In genomic region chr14:100587763-100588411, GRCh38 we compare ENCODE assay signal across 11 cellular contexts. TPM values are rescaled to one million over a fixed set of nuclear protein-coding genes. Genes with fewer than 3 reads are reported as not detected.
A peak's percentile ranks its signal among the peaks of the same experiment; 100 is the strongest.
DNase-seq lines count a peak whose midpoint lies in the region; ATAC-seq and TF ChIP-seq lines count a peak whose summit lies in the region.
"Had no signal": no experiment of that assay in that cellular context is flagged by ENCODE, and none has a peak within 500 bp of the region (broad histone marks: within the 10 kb centered on the region; RNA-seq: fewer than 3 reads in every experiment).

No MANE protein-coding gene starts in this region.

- intact Hi-C loops in heart left ventricle (cut with DNase I), result no loop called here

- H3K27ac ChIP-seq in WERI-Rb-1, result no peak overlapping the region
- H3K27ac ChIP-seq in heart left ventricle, result no peak overlapping the region
- H3K27ac ChIP-seq: KMS-11, vagina had no signal

- CTCF ChIA-PET in activated CD8-positive, alpha-beta memory T cell treated with anti-CD3 and anti-CD28 coated beads, Interleukin-2, amount 10 ng/mL, durations not matched to agents 7 days and 5 days (lab: Charles Lee), result interaction anchor here (1.2 to 2.1 kb wide), 4 partner anchors 57 to 204 kb away, joined by 3 to 7 read pairs (median 4); no protein-coding TSS in a partner anchor

- TF ChIP-seq CTCF in WERI-Rb-1 (IDR thresholded peaks at IDR 0.05; ENCODE audit: low read depth, low read length) (no peak), heart left ventricle (IDR thresholded peaks at IDR 0.05) (no peak)

- H3K9ac ChIP-seq in skeletal muscle satellite cell (ENCODE audit: low read depth, low read length), result no peak overlapping the region
- H3K9ac ChIP-seq: KMS-11 had no signal

- H3K36me3 ChIP-seq in WERI-Rb-1 (no peaks in the 10 kb centered on the region), heart left ventricle (no peaks in the 10 kb centered on the region), skeletal muscle satellite cell (ENCODE audit: insufficient read depth, low read length) (no peaks in the 10 kb centered on the region)
- H3K36me3 ChIP-seq: vagina had no signal

- H3K4me3 ChIP-seq in WERI-Rb-1 (ENCODE audit: low read depth, low read length) (peak overlapping the region; percentile 31), heart left ventricle (no peak overlapping the region), skeletal muscle satellite cell (ENCODE audit: low read length) (no peak overlapping the region)

- no peaks in the 10 kb centered on the region for H3K36me3 Mint-ChIP-seq in activated CD8-positive, alpha-beta memory T cell treated with anti-CD3 and anti-CD28 coated beads, Interleukin-2, amount 10 ng/mL, durations not matched to agents 7 days and 5 days

- H3K4me1 ChIP-seq in heart left ventricle (peaks cover 0 to 18% (median 5%) of the 10 kb centered on the region in 12 donors), skeletal muscle satellite cell (ENCODE audit: control insufficient read depth, insufficient read depth, low read length) (peaks cover 6% of the 10 kb centered on the region)

- H3K27ac Mint-ChIP-seq in activated CD8-positive, alpha-beta memory T cell treated with anti-CD3 and anti-CD28 coated beads, Interleukin-2, amount 10 ng/mL, durations not matched to agents 7 days and 5 days, result no peak overlapping the region

- no peak for TF ChIP-seq POLR2A in heart left ventricle (IDR thresholded peaks at IDR 0.05)

- peak overlapping the region; percentile 54 for H3K4me2 ChIP-seq in skeletal muscle satellite cell (ENCODE audit: low read length)
- H3K4me2 ChIP-seq: KMS-11 had no signal

- peaks cover 2% of the 10 kb centered on the region for H3K4me1 Mint-ChIP-seq in activated CD8-positive, alpha-beta memory T cell treated with anti-CD3 and anti-CD28 coated beads, Interleukin-2, amount 10 ng/mL, durations not matched to agents 7 days and 5 days

- DNase-seq in activated CD8-positive, alpha-beta memory T cell treated with anti-CD3 and anti-CD28 coated beads, Interleukin-2, amount 10 ng/mL, durations not matched to agents 7 days and 5 days, result no peak
- DNase-seq in activated CD8-positive, alpha-beta memory T cell treated with anti-CD3 and anti-CD28 coated beads, Interleukin-2, amount 50 U/mL, for 48 hours, result no peak
- DNase-seq in WERI-Rb-1, result no peak
- peak in 3 of 5 donors; percentile 18 to 45 (median 23) for DNase-seq in heart left ventricle
- DNase-seq: OCI-M1 had no signal

- WGBS in heart left ventricle, 4 donors, result 36 to 46% (median 41%) methylated on average over 8 to 15 of the region's 15 CpGs

- H3K27me3 ChIP-seq in WERI-Rb-1 (ENCODE audit: insufficient read depth, low read depth, severe bottlenecking) (no peaks in the 10 kb centered on the region), heart left ventricle (peaks cover 10 to 64% (median 40%) of the 10 kb centered on the region in 9 donors), skeletal muscle satellite cell (ENCODE audit: control insufficient read depth, insufficient read depth, low read length) (peaks cover 53% of the 10 kb centered on the region)
- H3K27me3 ChIP-seq: vagina had no signal

- H3K9me3 ChIP-seq in WERI-Rb-1 (ENCODE audit: severe bottlenecking), result no peaks in the 10 kb centered on the region
- H3K9me3 ChIP-seq in heart left ventricle, result no peaks in the 10 kb centered on the region
- no peaks in the 10 kb centered on the region for H3K9me3 ChIP-seq in skeletal muscle satellite cell (replicated peaks; ENCODE audit: low read length)
- H3K9me3 ChIP-seq: vagina had no signal

- H3K9me3 Mint-ChIP-seq in activated CD8-positive, alpha-beta memory T cell treated with anti-CD3 and anti-CD28 coated beads, Interleukin-2, amount 10 ng/mL, durations not matched to agents 7 days and 5 days (ENCODE audit: low read depth), result no peaks in the 10 kb centered on the region

- no peak for ATAC-seq in activated CD8-positive, alpha-beta memory T cell treated with anti-CD3 and anti-CD28 coated beads, Interleukin-2, amount 10 ng/mL, durations not matched to agents 7 days and 5 days
- no peak for ATAC-seq in heart left ventricle
- ATAC-seq in HG02642 (IDR thresholded peaks at IDR 0.05; ENCODE audit: poor library complexity, unreplicated experiment), result no peak
- no peak for ATAC-seq in HG03196 (IDR thresholded peaks at IDR 0.05; ENCODE audit: unreplicated experiment)
- no peak for ATAC-seq in GM21528 (IDR thresholded peaks at IDR 0.05; ENCODE audit: low FRiP score, unreplicated experiment)

- peak overlapping the region; percentile 41 for H3K4me3 Mint-ChIP-seq in activated CD8-positive, alpha-beta memory T cell treated with anti-CD3 and anti-CD28 coated beads, Interleukin-2, amount 10 ng/mL, durations not matched to agents 7 days and 5 days

- peaks cover 41% of the 10 kb centered on the region for H3K27me3 Mint-ChIP-seq in activated CD8-positive, alpha-beta memory T cell treated with anti-CD3 and anti-CD28 coated beads, Interleukin-2, amount 10 ng/mL, durations not matched to agents 7 days and 5 days

RNA-seq across cellular contexts. Expression of gene BEGAIN, which starts 0.7 kb away (rescaled TPM):
- total RNA-seq in activated CD8-positive, alpha-beta memory T cell treated with anti-CD3 and anti-CD28 coated beads, Interleukin-2, amount 10 ng/mL, durations not matched to agents 7 days and 5 days, result 1 to 10 TPM; 1.4 to 1.8 TPM
- 1 to 10 TPM in 5 of 9 donors, under 1 TPM in 4; 0.14 to 2.8 (median 1.9) TPM for total RNA-seq in heart left ventricle
- polyA plus RNA-seq in heart left ventricle, result under 1 TPM; 0.24 to 0.46 TPM
- total RNA-seq in skeletal muscle satellite cell (2012; rRNA removed), result 1.7 and 2.0 TPM in 2 replicates

Comparison
In these comparisons a context has a peak if more than half of its experiments do, and no peak if none do; other contexts are left out.
1. DNase-seq: peak in heart left ventricle (3 of 5); none in activated CD8-positive, alpha-beta memory T cell treated with anti-CD3 and anti-CD28 coated beads, Interleukin-2, amount 10 ng/mL, durations not matched to agents 7 days and 5 days (single experiment), activated CD8-positive, alpha-beta memory T cell treated with anti-CD3 and anti-CD28 coated beads, Interleukin-2, amount 50 U/mL, for 48 hours (single experiment) and WERI-Rb-1 (single experiment).